27 cellular contexts compared by ENCODE assay signal in the genomic region with DNA sequence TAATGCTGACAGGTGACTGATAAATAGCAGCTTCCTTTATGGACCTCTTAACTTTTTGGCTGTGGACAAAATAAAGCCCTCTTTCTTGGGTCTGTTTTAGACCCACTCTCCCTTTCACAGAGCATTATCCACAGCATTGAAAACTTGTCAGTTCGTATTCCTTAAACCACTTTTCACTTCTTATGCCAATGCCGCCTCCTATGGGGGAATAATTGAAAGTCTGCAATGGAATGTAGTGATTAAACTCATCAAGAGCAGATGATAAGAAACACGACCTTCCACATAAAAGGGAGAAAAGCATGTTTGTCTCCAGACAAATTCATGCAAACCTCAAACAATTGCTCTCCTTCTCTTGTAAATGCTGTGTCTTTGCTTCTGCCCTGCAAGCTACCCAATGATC.
DNase-seq lines count a peak whose midpoint lies in the region; TF ChIP-seq lines count a peak whose summit lies in the region.
"Had no signal": no experiment of that assay in that cellular context is flagged by ENCODE, and none has a peak within 500 bp of the region (broad histone marks: within the 10 kb centered on the region; RNA-seq: fewer than 3 reads in every experiment).

No MANE protein-coding gene starts in this region.

- no peaks in the 10 kb centered on the region for H3K79me2 ChIP-seq in H9 (ENCODE audit: insufficient read depth, low read length)
- H3K79me2 ChIP-seq: parathyroid adenoma had no signal

- no peak overlapping the region for H3K4ac ChIP-seq in H9 (ENCODE audit: low read depth, low read length)

- TF ChIP-seq RAD21 in liver (IDR thresholded peaks at IDR 0.05), result peak; percentile 68 to 81

- no peak overlapping the region for H2BK12ac ChIP-seq in H9 (ENCODE audit: insufficient read length, low read depth, low read length)

- no peaks in the 10 kb centered on the region for H3K27me3 Mint-ChIP-seq in H9 (ENCODE audit: low read depth)
- H3K27me3 Mint-ChIP-seq: activated CD4-positive, alpha-beta T cell treated with anti-CD3 and anti-CD28 coated beads, Interleukin-2, amount 10 ng/mL, durations not matched to agents 7 days and 5 days; activated CD8-positive, alpha-beta memory T cell treated with anti-CD3 and anti-CD28 coated beads, Interleukin-2, amount 10 ng/mL, durations not matched to agents 7 days and 5 days; activated naive CD8-positive, alpha-beta T cell treated with anti-CD3 and anti-CD28 coated beads, Interleukin-2, amount 50 U/mL, for 24 hours had no signal

- H4K20me1 ChIP-seq in H9 (ENCODE audit: control insufficient read depth, insufficient read depth, insufficient read length), result no peaks in the 10 kb centered on the region

- H3T11ph ChIP-seq in H9 (ENCODE audit: low read length), result no peak overlapping the region

- H3K23me2 ChIP-seq in H9 (ENCODE audit: insufficient read length, low read depth, low read length, poor library complexity, severe bottlenecking), result no peaks in the 10 kb centered on the region

- H3K79me1 ChIP-seq in H9 (ENCODE audit: insufficient read depth, low read depth, low read length, poor library complexity, severe bottlenecking), result no peaks in the 10 kb centered on the region

- H3K27me3 ChIP-seq in BE2C (no peaks in the 10 kb centered on the region), H9 (ENCODE audit: insufficient read depth, low read length) (no peaks in the 10 kb centered on the region), liver (ENCODE audit: control insufficient read depth in 4 of 4, insufficient read depth in 4 of 4, low read length in 3 of 4) (no peaks in the 10 kb centered on the region)
- H3K27me3 ChIP-seq: gastroesophageal sphincter, right lobe of liver, transverse colon had no signal

- no peak overlapping the region for H3K56ac ChIP-seq in H9 (ENCODE audit: insufficient read length, low read depth, low read length)

- H3K18ac ChIP-seq in H9 (ENCODE audit: insufficient read length, low read depth, low read length), result no peak overlapping the region

- H2BK20ac ChIP-seq in H9 (ENCODE audit: low read depth, low read length, poor library complexity, severe bottlenecking), result no peak overlapping the region

- H3K4me3 Mint-ChIP-seq in H9, result no peak overlapping the region
- H3K4me3 Mint-ChIP-seq: activated CD4-positive, alpha-beta T cell treated with anti-CD3 and anti-CD28 coated beads, Interleukin-2, amount 10 ng/mL, durations not matched to agents 7 days and 5 days; activated CD8-positive, alpha-beta memory T cell treated with anti-CD3 and anti-CD28 coated beads, Interleukin-2, amount 10 ng/mL, durations not matched to agents 7 days and 5 days; activated naive CD8-positive, alpha-beta T cell treated with anti-CD3 and anti-CD28 coated beads, Interleukin-2, amount 50 U/mL, for 24 hours; nephron progenitor cell had no signal

- H2BK15ac ChIP-seq in H9 (ENCODE audit: low read depth, low read length), result no peak overlapping the region

- H3K36me3 ChIP-seq in BE2C (no peaks in the 10 kb centered on the region), liver (ENCODE audit: control insufficient read depth in 4 of 4, insufficient read depth in 3 of 4, low read depth in 1 of 4, low read length in 3 of 4) (no peaks in the 10 kb centered on the region)
- H3K36me3 ChIP-seq: gastroesophageal sphincter, left ventricle myocardium inferior, right lobe of liver, transverse colon had no signal

- no peak overlapping the region for H4K8ac ChIP-seq in H9 (replicated peaks; ENCODE audit: insufficient read length, low read depth, low read length)

- H3K14ac ChIP-seq in H9 (ENCODE audit: insufficient read depth, low read length), result no peak overlapping the region

- peaks cover 0 to 2% of the 10 kb centered on the region in 2 experiments; a peak in 1 of 5 replicates for H3K9me3 Mint-ChIP-seq in H9

- peaks cover 0 to 8% (median 3%) of the 10 kb centered on the region in 3 experiments; a peak in 2 of 7 replicates for H3K36me3 Mint-ChIP-seq in H9 (ENCODE audit: insufficient read depth in 1 of 3, low read depth in 3 of 3)
- H3K36me3 Mint-ChIP-seq: activated CD8-positive, alpha-beta memory T cell treated with anti-CD3 and anti-CD28 coated beads, Interleukin-2, amount 10 ng/mL, durations not matched to agents 7 days and 5 days had no signal

- TF ChIP-seq CTCF in BE2C (IDR thresholded peaks at IDR 0.05; ENCODE audit: low read depth, low read length) (peak; percentile 16; the same call in 1 of the 2 replicates), H9 (conservative IDR thresholded peaks at IDR 0.05) (peak; percentile 58; the same call in 2 of the 3 replicates), VCaP (conservative IDR thresholded peaks at IDR 0.05) (0 out of 2 replicates have a peak, but pooled peaks have one; percentile 6), liver (IDR thresholded peaks at IDR 0.05; ENCODE audit: low read depth, low read length, missing input control) (peak; percentile 23)

- no peak overlapping the region for H2AK5ac ChIP-seq in H9 (ENCODE audit: insufficient read length, low read length)

- H3K9ac ChIP-seq in H9 (ENCODE audit: extremely low read depth, insufficient read length, low read length) (no peak overlapping the region), liver (ENCODE audit: low read depth in 1 of 2, low read length in 2 of 2) (no peak overlapping the region)
- H3K9ac ChIP-seq: KMS-11, parathyroid adenoma had no signal

- H3K4me1 Mint-ChIP-seq in H9, result peaks cover 32 to 37% of the 10 kb centered on the region in 2 experiments
- H3K4me1 Mint-ChIP-seq: activated CD4-positive, alpha-beta T cell treated with anti-CD3 and anti-CD28 coated beads, Interleukin-2, amount 10 ng/mL, durations not matched to agents 7 days and 5 days; activated CD8-positive, alpha-beta memory T cell treated with anti-CD3 and anti-CD28 coated beads, Interleukin-2, amount 10 ng/mL, durations not matched to agents 7 days and 5 days; activated naive CD8-positive, alpha-beta T cell treated with anti-CD3 and anti-CD28 coated beads, Interleukin-2, amount 50 U/mL, for 24 hours had no signal

- H4K91ac ChIP-seq in H9 (ENCODE audit: insufficient read length, low read depth, low read length), result no peak overlapping the region

- H3K27ac ChIP-seq in H9 (ENCODE audit: insufficient read length, low read depth, low read length), result no peak overlapping the region
- H3K27ac ChIP-seq in VCaP, result no peak overlapping the region
- H3K27ac ChIP-seq in liver (ENCODE audit: low read depth in 1 of 2, low read length in 2 of 2), result no peak overlapping the region
- H3K27ac ChIP-seq: A549, gastroesophageal sphincter, KMS-11, left ventricle myocardium inferior, parathyroid adenoma, right lobe of liver, transverse colon had no signal

- H3K23ac ChIP-seq in H9 (ENCODE audit: insufficient read length, low read depth, low read length), result no peak overlapping the region

- no peaks in the 10 kb centered on the region for H3K9me3 ChIP-seq in BE2C
- H3K9me3 ChIP-seq in H9 (ENCODE audit: control insufficient read depth, low read depth, low read length), result no peaks in the 10 kb centered on the region
- peaks cover 0 to 2% (median 0%) of the 10 kb centered on the region in 4 donors for H3K9me3 ChIP-seq in liver (ENCODE audit: control insufficient read depth in 4 of 4, low read length in 3 of 4)
- H3K9me3 ChIP-seq: A549, gastroesophageal sphincter, right lobe of liver, transverse colon had no signal

- no peak for DNase-seq in BE2C
- no peak for DNase-seq in H9
- no peak for DNase-seq in NK-92 treated with Interleukin-12 subunit alpha and Interleukin-12 subunit beta, amount 100 ng/mL, for 24 hours (lab: John Stamatoyannopoulos, UW)
- DNase-seq in NCI-H226, result no peak
- DNase-seq in SW480 (ENCODE audit: low spot score), result no peak
- no peak for DNase-seq in LoVo (ENCODE audit: low spot score)
- DNase-seq: activated CD4-positive, alpha-beta T cell treated with anti-CD3 and anti-CD28 coated beads, Interleukin-2, amount 10 ng/mL, durations not matched to agents 7 days and 5 days; activated CD8-positive, alpha-beta memory T cell treated with anti-CD3 and anti-CD28 coated beads, Interleukin-2, amount 10 ng/mL, durations not matched to agents 7 days and 5 days; activated naive CD8-positive, alpha-beta T cell treated with anti-CD3 and anti-CD28 coated beads, Interleukin-2, amount 50 U/mL, for 24 hours; activated T-cell treated with anti-CD3 and anti-CD28 coated beads, Interleukin-2, amount 50 U/mL, for 48 hours; central memory CD4-positive, alpha-beta T cell; dermis blood vessel endothelial cell; DMS153; left ventricle myocardium inferior; NCI-H1092 treated with DMSO at 0.1 percent for 48 hours; NCI-H187 treated with DMSO at 0.1 percent for 48 hours; NCI-H526; nephron progenitor cell; right lobe of liver; stimulated activated CD4-positive, alpha-beta T cell treated with anti-CD3 and anti-CD28 coated beads, Interleukin-2, amount 100 ng/mL, for 48 hours; transverse colon had no signal

- peaks cover 6% of the 10 kb centered on the region; the same call in 1 of the 2 replicates for H3K4me1 ChIP-seq in BE2C
- H3K4me1 ChIP-seq in H9 (ENCODE audit: insufficient read depth, low read length), result peaks cover 2% of the 10 kb centered on the region; the same call in 1 of the 2 replicates
- H3K4me1 ChIP-seq in liver (ENCODE audit: control insufficient read depth in 4 of 4, insufficient read depth in 4 of 4, low read length in 3 of 4), result no peaks in the 10 kb centered on the region
- H3K4me1 ChIP-seq: A549, gastroesophageal sphincter, left ventricle myocardium inferior, parathyroid adenoma, right lobe of liver, transverse colon had no signal

- WGBS in H9 (ENCODE audit: extremely low coverage, insufficient read length, low lambda C conversion rate), result no CpG with 5 or more reads among the region's 3 CpGs
- 47% methylated on average over 3 of the region's 3 CpGs for WGBS in liver

- H2AFZ ChIP-seq in H9 (ENCODE audit: low read length), result no peak overlapping the region
- H2AFZ ChIP-seq: parathyroid adenoma had no signal

- no peak overlapping the region for H3K4me2 ChIP-seq in H9 (ENCODE audit: insufficient read depth, insufficient read length, low read length)
- H3K4me2 ChIP-seq: A549, KMS-11 had no signal

- H2BK120ac ChIP-seq in H9 (ENCODE audit: low read depth, low read length, poor library complexity, severe bottlenecking), result no peak overlapping the region

- H3K4me3 ChIP-seq in BE2C (ENCODE audit: low read depth, low read length), result no peak overlapping the region
- no peak overlapping the region for H3K4me3 ChIP-seq in liver (ENCODE audit: low read depth in 1 of 3, low read length in 3 of 3)
- H3K4me3 ChIP-seq: A549, gastroesophageal sphincter, left ventricle myocardium inferior, right lobe of liver, transverse colon had no signal

- no peak overlapping the region for H2BK5ac ChIP-seq in H9 (ENCODE audit: insufficient read length, low read length)

- no peak overlapping the region for H4K5ac ChIP-seq in H9 (ENCODE audit: insufficient read length, low read depth, low read length)

- H3K27ac Mint-ChIP-seq in H9, result no peak overlapping the region
- H3K27ac Mint-ChIP-seq: activated CD4-positive, alpha-beta T cell treated with anti-CD3 and anti-CD28 coated beads, Interleukin-2, amount 10 ng/mL, durations not matched to agents 7 days and 5 days; activated CD8-positive, alpha-beta memory T cell treated with anti-CD3 and anti-CD28 coated beads, Interleukin-2, amount 10 ng/mL, durations not matched to agents 7 days and 5 days; activated naive CD8-positive, alpha-beta T cell treated with anti-CD3 and anti-CD28 coated beads, Interleukin-2, amount 50 U/mL, for 24 hours; nephron progenitor cell had no signal

TF ChIP-seq in liver, 16 proteins besides CTCF, POLR2A, EP300 and RAD21 (continues in another document):
- no peak for TF ChIP-seq JUND (IDR thresholded peaks at IDR 0.05)
- TF ChIP-seq FOXA2 (IDR thresholded peaks at IDR 0.05), result no peak

Comparison
In these comparisons a context has a peak if more than half of its experiments do, and no peak if none do; other contexts are left out.
1. CTCF ChIP-seq: peak in every context shown above with its lines; median percentile 58 in H9; 23 in liver; 16 in BE2C; 6 in VCaP.